Comparison of ENCODE assay signal across 1 cellular context in genomic region chr20:60206259-60206658, GRCh38.
TF ChIP-seq lines count a peak whose summit lies in the region.

No MANE protein-coding gene starts in this region.

TF ChIP-seq in HEK293, 187 proteins besides CTCF, POLR2A, EP300 and RAD21 (continued from another document):
- TF ChIP-seq, protein P1, sequence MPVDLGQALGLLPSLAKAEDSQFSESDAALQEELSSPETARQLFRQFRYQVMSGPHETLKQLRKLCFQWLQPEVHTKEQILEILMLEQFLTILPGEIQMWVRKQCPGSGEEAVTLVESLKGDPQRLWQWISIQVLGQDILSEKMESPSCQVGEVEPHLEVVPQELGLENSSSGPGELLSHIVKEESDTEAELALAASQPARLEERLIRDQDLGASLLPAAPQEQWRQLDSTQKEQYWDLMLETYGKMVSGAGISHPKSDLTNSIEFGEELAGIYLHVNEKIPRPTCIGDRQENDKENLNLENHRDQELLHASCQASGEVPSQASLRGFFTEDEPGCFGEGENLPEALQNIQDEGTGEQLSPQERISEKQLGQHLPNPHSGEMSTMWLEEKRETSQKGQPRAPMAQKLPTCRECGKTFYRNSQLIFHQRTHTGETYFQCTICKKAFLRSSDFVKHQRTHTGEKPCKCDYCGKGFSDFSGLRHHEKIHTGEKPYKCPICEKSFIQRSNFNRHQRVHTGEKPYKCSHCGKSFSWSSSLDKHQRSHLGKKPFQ (tag by site-specific recombination; IDR thresholded peaks at IDR 0.05): no peak
- no peak for TF ChIP-seq ZNF311 (tag by site-specific recombination; IDR thresholded peaks at IDR 0.05; ENCODE audit: borderline replicate concordance)
- no peak for TF ChIP-seq ZNF596 (tag by site-specific recombination; IDR thresholded peaks at IDR 0.05)
- TF ChIP-seq ZNF354C (tag by site-specific recombination; IDR thresholded peaks at IDR 0.05; ENCODE audit: borderline replicate concordance, low read depth): no peak
- TF ChIP-seq ZBTB1 (tag by site-specific recombination; IDR thresholded peaks at IDR 0.05): no peak
- no peak for TF ChIP-seq SP3 (tag by site-specific recombination; IDR thresholded peaks at IDR 0.05)
- peak; percentile 55 for TF ChIP-seq ZNF398 (tag by site-specific recombination; IDR thresholded peaks at IDR 0.05)
- TF ChIP-seq ZNF843 (tag by site-specific recombination; IDR thresholded peaks at IDR 0.05): no peak
- TF ChIP-seq ZIC2 (tag by site-specific recombination; IDR thresholded peaks at IDR 0.05): peak; percentile 99
- TF ChIP-seq ZNF654 (tag by site-specific recombination; IDR thresholded peaks at IDR 0.05; ENCODE audit: low read depth): 0 out of 2 replicates have a peak, but pooled peaks have one; percentile 19
- TF ChIP-seq ZNF768 (tag by site-specific recombination; IDR thresholded peaks at IDR 0.05): no peak
- no peak for TF ChIP-seq ZNF707 (tag by site-specific recombination; IDR thresholded peaks at IDR 0.05)
- no peak for TF ChIP-seq MZF1 (tag by site-specific recombination; IDR thresholded peaks at IDR 0.05; ENCODE audit: borderline replicate concordance)
- TF ChIP-seq YY1 (tag by site-specific recombination; IDR thresholded peaks at IDR 0.05): no peak
- no peak for TF ChIP-seq ZNF449 (tag by site-specific recombination; IDR thresholded peaks at IDR 0.05)
- no peak for TF ChIP-seq ZNF350 (tag by site-specific recombination; IDR thresholded peaks at IDR 0.05)
- TF ChIP-seq ZNF624 (tag by site-specific recombination; IDR thresholded peaks at IDR 0.05): no peak
- TF ChIP-seq ZNF391 (tag by site-specific recombination; IDR thresholded peaks at IDR 0.05; ENCODE audit: borderline replicate concordance, low read depth): no peak
- TF ChIP-seq ZSCAN23 (tag by site-specific recombination; IDR thresholded peaks at IDR 0.05): no peak
- no peak for TF ChIP-seq ZNF10 (tag by site-specific recombination; IDR thresholded peaks at IDR 0.05)
- TF ChIP-seq PRDM6 (tag by site-specific recombination; IDR thresholded peaks at IDR 0.05): no peak
- peak; percentile 76 for TF ChIP-seq ZNF629 (tag by site-specific recombination; IDR thresholded peaks at IDR 0.05)
- TF ChIP-seq ZNF132 (tag by site-specific recombination; IDR thresholded peaks at IDR 0.05; ENCODE audit: borderline replicate concordance): no peak
- TF ChIP-seq TRIM28 (IDR thresholded peaks at IDR 0.05; ENCODE audit: borderline replicate concordance, low read length): peak; percentile 33; the same call in 1 of the 2 replicates
- TF ChIP-seq ZBTB48 (tag by site-specific recombination; IDR thresholded peaks at IDR 0.05): no peak
- no peak for TF ChIP-seq ZNF175 (tag by site-specific recombination; IDR thresholded peaks at IDR 0.05)
- TF ChIP-seq SCRT1 (tag by site-specific recombination; IDR thresholded peaks at IDR 0.05; ENCODE audit: borderline replicate concordance): no peak
- no peak for TF ChIP-seq ZNF335 (tag by site-specific recombination; conservative IDR thresholded peaks at IDR 0.05)
- peak; percentile 89 for TF ChIP-seq GLIS1 (tag by site-specific recombination; IDR thresholded peaks at IDR 0.05)
- no peak for TF ChIP-seq ZEB2 (tag by site-specific recombination; IDR thresholded peaks at IDR 0.05)
- TF ChIP-seq, protein P2, sequence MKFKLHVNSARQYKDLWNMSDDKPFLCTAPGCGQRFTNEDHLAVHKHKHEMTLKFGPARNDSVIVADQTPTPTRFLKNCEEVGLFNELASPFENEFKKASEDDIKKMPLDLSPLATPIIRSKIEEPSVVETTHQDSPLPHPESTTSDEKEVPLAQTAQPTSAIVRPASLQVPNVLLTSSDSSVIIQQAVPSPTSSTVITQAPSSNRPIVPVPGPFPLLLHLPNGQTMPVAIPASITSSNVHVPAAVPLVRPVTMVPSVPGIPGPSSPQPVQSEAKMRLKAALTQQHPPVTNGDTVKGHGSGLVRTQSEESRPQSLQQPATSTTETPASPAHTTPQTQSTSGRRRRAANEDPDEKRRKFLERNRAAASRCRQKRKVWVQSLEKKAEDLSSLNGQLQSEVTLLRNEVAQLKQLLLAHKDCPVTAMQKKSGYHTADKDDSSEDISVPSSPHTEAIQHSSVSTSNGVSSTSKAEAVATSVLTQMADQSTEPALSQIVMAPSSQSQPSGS (tag by site-specific recombination; IDR thresholded peaks at IDR 0.05; ENCODE audit: low read depth): peak; percentile 63; the same call in 1 of the 2 replicates
- no peak for TF ChIP-seq ZNF514 (tag by site-specific recombination; IDR thresholded peaks at IDR 0.05)
- TF ChIP-seq SP7 (tag by site-specific recombination; IDR thresholded peaks at IDR 0.05): no peak
- TF ChIP-seq, protein P3, sequence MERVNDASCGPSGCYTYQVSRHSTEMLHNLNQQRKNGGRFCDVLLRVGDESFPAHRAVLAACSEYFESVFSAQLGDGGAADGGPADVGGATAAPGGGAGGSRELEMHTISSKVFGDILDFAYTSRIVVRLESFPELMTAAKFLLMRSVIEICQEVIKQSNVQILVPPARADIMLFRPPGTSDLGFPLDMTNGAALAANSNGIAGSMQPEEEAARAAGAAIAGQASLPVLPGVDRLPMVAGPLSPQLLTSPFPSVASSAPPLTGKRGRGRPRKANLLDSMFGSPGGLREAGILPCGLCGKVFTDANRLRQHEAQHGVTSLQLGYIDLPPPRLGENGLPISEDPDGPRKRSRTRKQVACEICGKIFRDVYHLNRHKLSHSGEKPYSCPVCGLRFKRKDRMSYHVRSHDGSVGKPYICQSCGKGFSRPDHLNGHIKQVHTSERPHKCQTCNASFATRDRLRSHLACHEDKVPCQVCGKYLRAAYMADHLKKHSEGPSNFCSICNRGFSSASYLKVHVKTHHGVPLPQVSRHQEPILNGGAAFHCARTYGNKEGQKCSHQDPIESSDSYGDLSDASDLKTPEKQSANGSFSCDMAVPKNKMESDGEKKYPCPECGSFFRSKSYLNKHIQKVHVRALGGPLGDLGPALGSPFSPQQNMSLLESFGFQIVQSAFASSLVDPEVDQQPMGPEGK (tag by site-specific recombination; IDR thresholded peaks at IDR 0.05): no peak
- TF ChIP-seq ZNF561 (tag by site-specific recombination; IDR thresholded peaks at IDR 0.05; ENCODE audit: borderline replicate concordance): peak; percentile 39; the same call in 1 of the 2 replicates
- no peak for TF ChIP-seq ZNF558 (tag by site-specific recombination; IDR thresholded peaks at IDR 0.05)
